ENCODE assay signal across 10 cellular contexts in the genomic region with DNA sequence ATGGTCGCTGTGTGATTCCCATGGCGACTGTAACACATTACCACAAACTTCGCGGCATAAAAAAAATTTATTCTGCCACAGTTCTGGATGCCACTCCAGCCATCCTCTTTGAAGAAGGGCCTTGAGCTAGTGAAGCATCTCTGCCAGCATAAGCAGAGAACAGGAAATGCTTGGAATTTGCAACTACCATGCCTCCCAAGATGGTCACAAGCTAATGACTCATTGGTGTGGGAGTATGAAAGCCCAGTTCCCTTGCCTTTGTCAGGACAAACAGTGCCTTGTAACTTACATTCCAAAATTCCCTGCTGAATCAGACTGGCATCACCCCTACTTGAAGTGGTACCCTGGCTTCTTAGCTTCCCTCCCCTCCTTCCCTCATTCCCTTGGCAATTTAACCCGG.
DNase-seq lines count a peak whose midpoint lies in the region; ATAC-seq, FAIRE-seq and TF ChIP-seq lines count a peak whose summit lies in the region.
"Had no signal": no experiment of that assay in that cellular context is flagged by ENCODE, and none has a peak within 500 bp of the region (broad histone marks: within the 10 kb centered on the region; RNA-seq: fewer than 3 reads in every experiment).

No MANE protein-coding gene starts in this region.

- no peak for TF ChIP-seq POLR2A in H54 (IDR thresholded peaks at IDR 0.05; ENCODE audit: low read depth, low read length)

- ATAC-seq in foreskin keratinocyte: peak; percentile 87

- peak; percentile 11 for DNase-seq in H54 (ENCODE audit: insufficient read length, low spot score)
- peak; percentile 42 for DNase-seq in T1000 (lab: John Stamatoyannopoulos, UW)
- DNase-seq in foreskin keratinocyte: peak; percentile 52 to 82
- DNase-seq in superior temporal gyrus (ENCODE audit: extremely low spot score): peak; percentile 57
- DNase-seq in T-helper 9 cell: no peak
- DNase-seq in activated T-cell treated with anti-CD3 and anti-CD28 coated beads, Interleukin-2, amount 50 U/mL, for 1 hour: no peak
- DNase-seq in effector CD4-positive, alpha-beta T cell: no peak
- DNase-seq: immature natural killer cell, retina, SIG-M5 had no signal

- TF ChIP-seq CTCF in foreskin keratinocyte (conservative IDR thresholded peaks at IDR 0.05): no peak

- peak; percentile 100 for FAIRE-seq in H54 (lab: Jason Lieb, UNC)

- no peak overlapping the region for H3K27ac ChIP-seq in foreskin keratinocyte

- peaks cover 4% of the 10 kb centered on the region for H3K4me1 ChIP-seq in foreskin keratinocyte

- no peaks in the 10 kb centered on the region for H3K27me3 ChIP-seq in foreskin keratinocyte

Comparison
In these comparisons a context has a peak if more than half of its experiments do, and no peak if none do; other contexts are left out.
1. DNase-seq: peak in H54 (single experiment), T1000 (single experiment), foreskin keratinocyte (2 of 2) and superior temporal gyrus (single experiment); none in T-helper 9 cell (single experiment), activated T-cell treated with anti-CD3 and anti-CD28 coated beads, Interleukin-2, amount 50 U/mL, for 1 hour (single experiment) and effector CD4-positive, alpha-beta T cell (single experiment).